8 cellular contexts compared by ENCODE assay signal in the genomic region with DNA sequence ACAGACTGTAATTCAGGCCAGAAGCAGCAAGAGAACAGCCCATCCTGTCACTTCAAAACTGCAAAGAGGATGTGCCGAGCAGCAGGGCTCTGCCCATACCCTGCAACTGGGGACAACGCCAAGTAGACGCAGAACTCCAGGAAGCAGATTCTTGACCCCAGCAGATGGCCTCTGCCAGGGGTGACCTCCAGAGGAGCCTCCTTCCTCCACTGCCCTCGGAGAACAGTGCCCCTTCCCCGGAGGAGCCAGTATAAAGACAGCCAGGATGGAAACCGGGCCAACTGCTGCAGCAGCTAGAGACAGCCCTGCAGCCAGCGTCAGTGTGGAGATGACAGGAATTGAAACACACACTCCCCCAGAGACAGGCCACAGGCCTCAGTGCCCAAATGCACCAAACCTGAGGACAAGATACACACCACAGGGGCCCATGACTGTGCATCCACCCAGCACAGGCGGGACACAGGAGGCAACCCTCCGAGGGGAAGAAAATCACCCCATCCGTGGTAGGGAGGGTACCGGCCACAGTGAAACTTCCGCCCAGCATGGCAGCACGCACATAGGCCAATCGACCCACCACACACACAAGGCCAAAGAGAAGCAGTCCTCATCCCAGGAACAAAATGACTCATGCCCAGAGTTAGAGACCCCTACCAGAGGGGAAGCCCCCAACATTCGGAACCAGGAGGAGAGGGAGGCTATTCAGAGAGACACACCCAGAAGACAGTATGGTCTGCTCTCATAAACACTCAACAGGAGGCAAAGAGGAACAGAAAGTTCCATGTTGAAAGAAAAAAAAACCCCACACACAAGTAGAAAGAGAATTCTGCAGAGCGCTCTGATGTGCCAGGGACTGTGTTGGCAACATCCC. TPM values are rescaled to one million over a fixed set of nuclear protein-coding genes. Genes with fewer than 3 reads are reported as not detected.
DNase-seq lines count a peak whose midpoint lies in the region; ATAC-seq and TF ChIP-seq lines count a peak whose summit lies in the region.

No MANE protein-coding gene starts in this region.

- H3K4me3 ChIP-seq in right atrium auricular region (peak overlapping the region; percentile 13 to 18), thoracic aorta (peak overlapping the region; percentile 91)

- H3K36me3 Mint-ChIP-seq in activated CD4-positive, alpha-beta memory T cell treated with anti-CD3 and anti-CD28 coated beads, Interleukin-2, amount 10 ng/mL, durations not matched to agents 7 days and 5 days (ENCODE audit: low read depth): peaks cover 57% of the 10 kb centered on the region

- ATAC-seq in GM18868 (IDR thresholded peaks at IDR 0.05; ENCODE audit: unreplicated experiment) (peak; percentile 56), HG03159 (IDR thresholded peaks at IDR 0.05; ENCODE audit: unreplicated experiment) (peak; percentile 35), thoracic aorta (ENCODE audit: insufficient number of reproducible peaks, low FRiP score, low read depth) (no peak)

- DNase-seq in A172 (ENCODE audit: low spot score) (peak; percentile 49), right atrium auricular region (ENCODE audit: low spot score) (no peak), thoracic aorta (ENCODE audit: low spot score) (no peak), SW 1271 (lab: John Stamatoyannopoulos, UW) (no peak), hepatic stellate cell (ENCODE audit: low spot score) (no peak)
- peak; percentile 74 for DNase-seq in activated CD4-positive, alpha-beta memory T cell treated with anti-CD3 and anti-CD28 coated beads, Interleukin-2, amount 10 ng/mL, durations not matched to agents 7 days and 5 days

- peaks cover 2 to 89% of the 10 kb centered on the region in 2 donors for H3K4me1 ChIP-seq in right atrium auricular region
- H3K4me1 ChIP-seq in thoracic aorta (ENCODE audit: control insufficient read depth in 1 of 2, low read depth in 2 of 2): peaks cover 52 to 74% of the 10 kb centered on the region in 2 donors

- no peaks in the 10 kb centered on the region for H3K9me3 Mint-ChIP-seq in activated CD4-positive, alpha-beta memory T cell treated with anti-CD3 and anti-CD28 coated beads, Interleukin-2, amount 10 ng/mL, durations not matched to agents 7 days and 5 days

- H3K27me3 Mint-ChIP-seq in activated CD4-positive, alpha-beta memory T cell treated with anti-CD3 and anti-CD28 coated beads, Interleukin-2, amount 10 ng/mL, durations not matched to agents 7 days and 5 days: no peaks in the 10 kb centered on the region

- peaks cover 77% of the 10 kb centered on the region for H3K4me1 Mint-ChIP-seq in activated CD4-positive, alpha-beta memory T cell treated with anti-CD3 and anti-CD28 coated beads, Interleukin-2, amount 10 ng/mL, durations not matched to agents 7 days and 5 days

- no peaks in the 10 kb centered on the region for H3K27me3 ChIP-seq in right atrium auricular region
- no peaks in the 10 kb centered on the region for H3K27me3 ChIP-seq in thoracic aorta (replicated peaks; ENCODE audit: insufficient read depth)

- H3K27ac Mint-ChIP-seq in activated CD4-positive, alpha-beta memory T cell treated with anti-CD3 and anti-CD28 coated beads, Interleukin-2, amount 10 ng/mL, durations not matched to agents 7 days and 5 days: peak overlapping the region; percentile 93

- peak overlapping the region; percentile 100 for H3K4me3 Mint-ChIP-seq in activated CD4-positive, alpha-beta memory T cell treated with anti-CD3 and anti-CD28 coated beads, Interleukin-2, amount 10 ng/mL, durations not matched to agents 7 days and 5 days

- TF ChIP-seq CTCF in right atrium auricular region (IDR thresholded peaks at IDR 0.05): no peak
- no peak for TF ChIP-seq CTCF in thoracic aorta (IDR thresholded peaks at IDR 0.05)

- H3K27ac ChIP-seq in right atrium auricular region: peak overlapping the region; percentile 39 to 97
- H3K27ac ChIP-seq in thoracic aorta: peak overlapping the region; percentile 98

- CTCF ChIA-PET in activated CD4-positive, alpha-beta memory T cell treated with anti-CD3 and anti-CD28 coated beads, Interleukin-2, amount 10 ng/mL, durations not matched to agents 7 days and 5 days (lab: Charles Lee): interaction anchor here (1.7 to 10.3 kb wide), 8 partner anchors 15 to 147 kb away, joined by 4 to 268 read pairs (median 18); no protein-coding TSS in a partner anchor

- H3K9me3 ChIP-seq in right atrium auricular region (no peaks in the 10 kb centered on the region), thoracic aorta (no peaks in the 10 kb centered on the region)

- H3K36me3 ChIP-seq in right atrium auricular region (peaks cover 6% of the 10 kb centered on the region), thoracic aorta (peaks cover 4% of the 10 kb centered on the region)

- POLR2A ChIA-PET in activated CD4-positive, alpha-beta memory T cell treated with anti-CD3 and anti-CD28 coated beads, Interleukin-2, amount 10 ng/mL, durations not matched to agents 7 days and 5 days (lab: Charles Lee): interaction anchor here (0.9 to 11.2 kb wide), 7 partner anchors 15 to 300 kb away, joined by 3 to 364 read pairs (median 5); partner anchors contain the start of genes EEF1G and TUT1

RNA-seq across cellular contexts. Expression of gene AHNAK, which starts 5.6 kb away (rescaled TPM):
- total RNA-seq in A172 (2014; rRNA removed; shearing (Covaris generic)): 298 and 391 TPM in 2 replicates
- total RNA-seq in activated CD4-positive, alpha-beta memory T cell treated with anti-CD3 and anti-CD28 coated beads, Interleukin-2, amount 10 ng/mL, durations not matched to agents 7 days and 5 days: 100 to 1,000 TPM; 323 to 360 TPM
- total RNA-seq in right atrium auricular region (100 to 1,000 TPM; 270 to 441 TPM), thoracic aorta (1,000 to 10,000 TPM; 1,009 to 1,046 TPM)

RNA-seq across cellular contexts. Expression of gene EEF1G, which starts 32.7 kb away (rescaled TPM):
- total RNA-seq in A172 (2014; rRNA removed; shearing (Covaris generic)): 1,294 and 1,343 TPM in 2 replicates
- 100 to 1,000 TPM; 991 to 999 TPM for total RNA-seq in activated CD4-positive, alpha-beta memory T cell treated with anti-CD3 and anti-CD28 coated beads, Interleukin-2, amount 10 ng/mL, durations not matched to agents 7 days and 5 days
- total RNA-seq in right atrium auricular region: 1,000 to 10,000 TPM in 1 of 2 donors, 100 to 1,000 TPM in 1; 707 to 1,175 TPM
- total RNA-seq in thoracic aorta: 100 to 1,000 TPM; 719 to 780 TPM

RNA-seq across cellular contexts. Expression of gene TUT1, which starts 50.3 kb away (rescaled TPM):
- 7.9 and 9.6 TPM in 2 replicates for total RNA-seq in A172 (2014; rRNA removed; shearing (Covaris generic))
- total RNA-seq in activated CD4-positive, alpha-beta memory T cell treated with anti-CD3 and anti-CD28 coated beads, Interleukin-2, amount 10 ng/mL, durations not matched to agents 7 days and 5 days: 10 to 100 TPM; 23.7 to 25.2 TPM
- total RNA-seq in right atrium auricular region (1 to 10 TPM; 5.4 to 5.7 TPM), thoracic aorta (10 to 100 TPM in 1 of 2 donors, 1 to 10 TPM in 1; 9.5 to 12.5 TPM)

Comparison
In these comparisons a context has a peak if more than half of its experiments do, and no peak if none do; other contexts are left out.
1. DNase-seq: peak in A172 (single experiment) and activated CD4-positive, alpha-beta memory T cell treated with anti-CD3 and anti-CD28 coated beads, Interleukin-2, amount 10 ng/mL, durations not matched to agents 7 days and 5 days (single experiment); none in right atrium auricular region (single experiment), thoracic aorta (single experiment), SW 1271 (0 of 2) and hepatic stellate cell (single experiment).